9 cellular contexts compared by ENCODE assay signal in the genomic region with DNA sequence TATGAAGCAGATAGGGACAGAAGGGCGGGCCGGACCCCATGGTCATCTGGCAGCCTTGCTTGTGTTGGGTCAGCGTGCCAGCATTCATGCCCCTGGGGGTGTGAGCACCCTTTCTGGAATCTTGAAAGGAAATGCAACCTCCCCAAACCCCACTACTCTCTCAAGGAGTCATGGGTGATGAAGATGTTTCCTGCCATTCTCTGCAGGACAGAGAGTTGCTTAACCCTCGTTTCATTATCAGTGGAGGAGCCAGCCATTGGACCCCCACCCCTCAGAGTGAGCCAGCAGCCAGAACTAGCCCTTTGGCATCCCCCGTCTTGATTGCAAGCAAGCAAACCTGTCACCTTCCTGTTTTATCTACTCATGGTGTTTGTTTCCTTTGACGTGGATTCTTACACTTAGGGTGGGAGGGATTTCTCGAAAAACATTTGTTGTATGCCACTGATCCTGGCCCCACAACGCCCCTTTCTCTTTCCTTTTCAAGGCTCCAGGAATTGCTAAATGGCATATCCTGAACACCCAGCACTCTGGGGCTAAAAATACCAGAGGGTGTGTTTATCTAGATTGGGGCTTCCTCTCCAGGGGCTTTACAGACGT.
A peak's percentile ranks its signal among the peaks of the same experiment; 100 is the strongest.
DNase-seq lines count a peak whose midpoint lies in the region; ATAC-seq and TF ChIP-seq lines count a peak whose summit lies in the region.
"Had no signal": no experiment of that assay in that cellular context is flagged by ENCODE, and none has a peak within 500 bp of the region (broad histone marks: within the 10 kb centered on the region; RNA-seq: fewer than 3 reads in every experiment).

No MANE protein-coding gene starts in this region.

- no peaks in the 10 kb centered on the region for H3K9me3 ChIP-seq in left ventricle myocardium inferior (replicated peaks)
- H3K9me3 ChIP-seq: SJSA1 had no signal

- peak; percentile 10 for ATAC-seq in stimulated activated naive CD8-positive, alpha-beta T cell treated with anti-CD3 and anti-CD28 coated beads, Interleukin-15, amount 100 ng/mL, for 72 hours
- no peak for ATAC-seq in HG03432 (IDR thresholded peaks at IDR 0.05; ENCODE audit: unreplicated experiment)
- no peak for ATAC-seq in GM19452 (IDR thresholded peaks at IDR 0.05; ENCODE audit: unreplicated experiment)

- peak overlapping the region; percentile 80 for H3K27ac ChIP-seq in left ventricle myocardium inferior (replicated peaks)
- H3K27ac ChIP-seq: SJSA1 had no signal

- H3K9me3 Mint-ChIP-seq in stimulated activated naive CD8-positive, alpha-beta T cell treated with anti-CD3 and anti-CD28 coated beads, Interleukin-15, amount 100 ng/mL, for 72 hours: no peaks in the 10 kb centered on the region
- H3K9me3 Mint-ChIP-seq in Calu3 (ENCODE audit: low read depth, unreplicated experiment): no peaks in the 10 kb centered on the region

- peaks cover 48% of the 10 kb centered on the region for H3K4me1 ChIP-seq in left ventricle myocardium inferior

- peak overlapping the region; percentile 42 to 76 for H3K4me3 Mint-ChIP-seq in stimulated activated naive CD8-positive, alpha-beta T cell treated with anti-CD3 and anti-CD28 coated beads, Interleukin-15, amount 100 ng/mL, for 72 hours
- no peak overlapping the region for H3K4me3 Mint-ChIP-seq in Calu3 (ENCODE audit: low read depth, unreplicated experiment)

- peaks cover 79% of the 10 kb centered on the region for H3K4me1 Mint-ChIP-seq in stimulated activated naive CD8-positive, alpha-beta T cell treated with anti-CD3 and anti-CD28 coated beads, Interleukin-15, amount 100 ng/mL, for 72 hours
- no peaks in the 10 kb centered on the region for H3K4me1 Mint-ChIP-seq in Calu3 (ENCODE audit: low read depth, unreplicated experiment)

- no peaks in the 10 kb centered on the region for H3K36me3 ChIP-seq in left ventricle myocardium inferior
- H3K36me3 ChIP-seq: SJSA1 had no signal

- TF ChIP-seq CTCF in left ventricle myocardium inferior (IDR thresholded peaks at IDR 0.05; ENCODE audit: borderline replicate concordance): no peak
- no peak for TF ChIP-seq CTCF in Calu3 (IDR thresholded peaks at IDR 0.05; ENCODE audit: unreplicated experiment)

- intact Hi-C loops in left ventricle myocardium inferior (cut with micrococcal nuclease) (no loop called here), Calu3 (cut with micrococcal nuclease; ENCODE audit: unreplicated experiment) (no loop called here)

- H3K27me3 ChIP-seq in left ventricle myocardium inferior (ENCODE audit: low read depth): no peaks in the 10 kb centered on the region
- H3K27me3 ChIP-seq: SJSA1 had no signal

- H3K36me3 Mint-ChIP-seq in Calu3 (ENCODE audit: insufficient read depth, unreplicated experiment): no peaks in the 10 kb centered on the region

- H3K27ac Mint-ChIP-seq in stimulated activated naive CD8-positive, alpha-beta T cell treated with anti-CD3 and anti-CD28 coated beads, Interleukin-15, amount 100 ng/mL, for 72 hours: peak overlapping the region; percentile 69 to 95
- no peak overlapping the region for H3K27ac Mint-ChIP-seq in Calu3 (ENCODE audit: unreplicated experiment)

- DNase-seq in activated effector memory CD4-positive, alpha-beta T cell treated with anti-CD3 and anti-CD28 coated beads, Interleukin-2, amount 50 U/mL, for 16 hours: peak; percentile 68
- DNase-seq in activated effector memory CD4-positive, alpha-beta T cell treated with Interleukin-2 at 50 U/mL for 16 hours: no peak
- DNase-seq in activated T-cell treated with anti-CD3 and anti-CD28 coated beads, Interleukin-2, amount 50 U/mL, for 48 hours: peak; percentile 59 to 60
- DNase-seq in left ventricle myocardium inferior (no peak), Calu3 (no peak)
- DNase-seq in stimulated activated naive CD8-positive, alpha-beta T cell treated with anti-CD3 and anti-CD28 coated beads, Interleukin-15, amount 100 ng/mL, for 72 hours: peak in 1 of 2 donors; percentile 53

- CTCF ChIA-PET in Calu3 (lab: Charles Lee): interaction anchor here (0.7 kb wide), 1 partner anchor 149 kb away, joined by 3 read pairs; no protein-coding TSS in a partner anchor

- no peak overlapping the region for H3K4me3 ChIP-seq in left ventricle myocardium inferior
- H3K4me3 ChIP-seq: SJSA1 had no signal

- no TSS peak for BruUV-seq in Calu3 (replicated peaks; lab: Mats Ljungman, UMichigan)

- no peaks in the 10 kb centered on the region for H3K27me3 Mint-ChIP-seq in stimulated activated naive CD8-positive, alpha-beta T cell treated with anti-CD3 and anti-CD28 coated beads, Interleukin-15, amount 100 ng/mL, for 72 hours
- H3K27me3 Mint-ChIP-seq in Calu3 (ENCODE audit: unreplicated experiment): no peaks in the 10 kb centered on the region

Comparison
In these comparisons a context has a peak if more than half of its experiments do, and no peak if none do; other contexts are left out.
1. DNase-seq: peak in activated effector memory CD4-positive, alpha-beta T cell treated with anti-CD3 and anti-CD28 coated beads, Interleukin-2, amount 50 U/mL, for 16 hours (single experiment) and activated T-cell treated with anti-CD3 and anti-CD28 coated beads, Interleukin-2, amount 50 U/mL, for 48 hours (2 of 2); none in activated effector memory CD4-positive, alpha-beta T cell treated with Interleukin-2 at 50 U/mL for 16 hours (single experiment), left ventricle myocardium inferior (single experiment) and Calu3 (single experiment).